ENCODE assay signal across 8 cellular contexts in genomic region chr17:21126645-21127507, GRCh38. TPM values are rescaled to one million over a fixed set of nuclear protein-coding genes. Genes with fewer than 3 reads are reported as not detected.
DNase-seq lines count a peak whose midpoint lies in the region; ATAC-seq and TF ChIP-seq lines count a peak whose summit lies in the region.

A gene with protein sequence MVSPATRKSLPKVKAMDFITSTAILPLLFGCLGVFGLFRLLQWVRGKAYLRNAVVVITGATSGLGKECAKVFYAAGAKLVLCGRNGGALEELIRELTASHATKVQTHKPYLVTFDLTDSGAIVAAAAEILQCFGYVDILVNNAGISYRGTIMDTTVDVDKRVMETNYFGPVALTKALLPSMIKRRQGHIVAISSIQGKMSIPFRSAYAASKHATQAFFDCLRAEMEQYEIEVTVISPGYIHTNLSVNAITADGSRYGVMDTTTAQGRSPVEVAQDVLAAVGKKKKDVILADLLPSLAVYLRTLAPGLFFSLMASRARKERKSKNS (plus strand): TSS chr17:21126964. CDS start chr17:21126972, 8 bp downstream.

- 0 to 1% (median 0%) methylated on average over 33 to 66 of the region's 66 CpGs for WGBS in spleen, 5 donors

- peaks cover 35% of the 10 kb centered on the region for H3K4me1 Mint-ChIP-seq in activated B cell treated with CpG ODN at 0.5 μM for 24 hours
- peaks cover 34% of the 10 kb centered on the region in 2 donors for H3K4me1 Mint-ChIP-seq in immature natural killer cell

- POLR2A ChIA-PET in AG04450 (lab: Yijun Ruan, JAX) (no interaction called here), activated B cell treated with CpG ODN at 0.5 μM for 24 hours (lab: Charles Lee) (interaction anchor here (0.6 to 2.2 kb wide), 4 partner anchors 7 to 84 kb away, joined by 3 to 13 read pairs (median 6); partner anchors contain the start of gene USP22)

- intact Hi-C loops in activated B cell treated with CpG ODN at 0.5 μM for 24 hours (cut with micrococcal nuclease) (loop anchor here (1.0 to 5.0 kb wide), 8 partner anchors 24 to 1150 kb away; partner anchors contain the start of genes AKAP10, NATD1, TMEM11 and USP22), spleen (cut with DNase I; ENCODE audit: low total_unique reads) (loop anchor here (10.0 kb wide), 1 partner anchor 158 kb away; the partner anchor contains the start of gene MAP2K3)

- H3K27me3 ChIP-seq in AG04450 (ENCODE audit: control insufficient read depth, insufficient read depth, low read length) (peaks cover 8% of the 10 kb centered on the region), spleen (replicated peaks in 1 of 7) (no peaks in the 10 kb centered on the region)

- ATAC-seq in GM18907 (IDR thresholded peaks at IDR 0.05; ENCODE audit: unreplicated experiment): peak; percentile 95
- ATAC-seq in HG03159 (IDR thresholded peaks at IDR 0.05; ENCODE audit: unreplicated experiment): peak; percentile 94
- ATAC-seq in activated B cell treated with CpG ODN at 0.5 μM for 24 hours (ENCODE audit: low read depth): peak; percentile 90

- peaks cover 10% of the 10 kb centered on the region for H3K36me3 Mint-ChIP-seq in activated B cell treated with CpG ODN at 0.5 μM for 24 hours (ENCODE audit: low read depth)
- H3K36me3 Mint-ChIP-seq in immature natural killer cell: no peaks in the 10 kb centered on the region

- peak; percentile 74 for DNase-seq in AG04450 (ENCODE audit: low read depth, low spot score)
- peak; percentile 89 for DNase-seq in NCI-H2227 treated with DMSO at 0.1 percent for 48 hours (lab: John Stamatoyannopoulos, UW)
- DNase-seq in activated B cell treated with CpG ODN at 0.5 μM for 24 hours: peak; percentile 95
- DNase-seq in caudate nucleus (lab: John Stamatoyannopoulos, UW): peak; percentile 69 to 97 (median 91)
- peak; percentile 95 to 96 (median 96) for DNase-seq in immature natural killer cell
- DNase-seq in spleen: peak; percentile 97

- peaks cover 20 to 76% (median 54%) of the 10 kb centered on the region in 6 donors for H3K4me1 ChIP-seq in spleen

- peak in 1 of 3 donors; percentile 5 for TF ChIP-seq POLR2A in spleen (IDR thresholded peaks at IDR 0.05)

- H3K27ac ChIP-seq in AG04450 (ENCODE audit: low read depth, low read length) (peak within 1 kb of the TSS; percentile 81), caudate nucleus (ENCODE audit: low read depth, low read length) (peak within 1 kb of the TSS; percentile 55), spleen (peak within 1 kb of the TSS; percentile 89 to 98 (median 96))

- H3K9me3 ChIP-seq in AG04450 (ENCODE audit: control insufficient read depth, insufficient read depth, low read length) (no peaks in the 10 kb centered on the region), spleen (no peaks in the 10 kb centered on the region)

- H3K36me3 ChIP-seq in spleen: no peaks in the 10 kb centered on the region

- H3K27me3 Mint-ChIP-seq in activated B cell treated with CpG ODN at 0.5 μM for 24 hours: peaks cover 3% of the 10 kb centered on the region
- peaks cover 5 to 16% (median 11%) of the 10 kb centered on the region in 3 donors for H3K27me3 Mint-ChIP-seq in immature natural killer cell (ENCODE audit: low read depth in 3 of 3)

- H3K9me3 Mint-ChIP-seq in activated B cell treated with CpG ODN at 0.5 μM for 24 hours (no peaks in the 10 kb centered on the region), immature natural killer cell (no peaks in the 10 kb centered on the region)

- H3K4me3 Mint-ChIP-seq in activated B cell treated with CpG ODN at 0.5 μM for 24 hours (peak within 1 kb of the TSS; percentile 94), immature natural killer cell (peak within 1 kb of the TSS; percentile 95 to 99 (median 97))

- CTCF ChIA-PET in AG04450 (lab: Charles Lee) (interaction anchor here (0.6 to 8.9 kb wide), 6 partner anchors 8 to 386 kb away, joined by 3 to 78 read pairs (median 12); no protein-coding TSS in a partner anchor), activated B cell treated with CpG ODN at 0.5 μM for 24 hours (lab: Charles Lee) (interaction anchor here (0.7 to 1.2 kb wide), 4 partner anchors 28 to 386 kb away, joined by 3 to 5 read pairs (median 4); no protein-coding TSS in a partner anchor)

- H3K27ac Mint-ChIP-seq in activated B cell treated with CpG ODN at 0.5 μM for 24 hours (peak within 1 kb of the TSS; percentile 91), immature natural killer cell (peak within 1 kb of the TSS; percentile 96 to 98 (median 97))

- TF ChIP-seq CTCF in AG04450 (IDR thresholded peaks at IDR 0.05; ENCODE audit: low read depth, low read length): no peak
- TF ChIP-seq CTCF in activated B cell treated with CpG ODN at 0.5 μM for 24 hours (IDR thresholded peaks at IDR 0.05): no peak
- TF ChIP-seq CTCF in spleen (IDR thresholded peaks at IDR 0.05 in 8 of 11, conservative IDR thresholded peaks at IDR 0.05 in 3 of 11): peak in 2 of 11 experiments; percentile 7 to 17

- peak within 1 kb of the TSS; percentile 99 for H3K4me3 ChIP-seq in AG04450 (ENCODE audit: low read depth, low read length)
- peak within 1 kb of the TSS; percentile 65 to 98 (median 80) for H3K4me3 ChIP-seq in spleen

RNA-seq across cellular contexts. Expression of the gene that starts here (rescaled TPM):
- polyA plus RNA-seq in AG04450 (2011; rRNA removed): 12.5 and 14.9 TPM in 2 replicates
- polyA minus RNA-seq in AG04450 (2011; rRNA and poly(A)+ RNA removed): 10.9 and 14.6 TPM in 2 replicates
- total RNA-seq in activated B cell treated with CpG ODN at 0.5 μM for 24 hours: 11.8 and 12.1 TPM in 2 replicates
- 10 to 100 TPM; 11.3 to 15.3 (median 12.9) TPM for polyA plus RNA-seq in immature natural killer cell
- total RNA-seq in spleen: 10 to 100 TPM; 13.3 to 31.3 (median 19.7) TPM
- 10 to 100 TPM; 13.6 to 18.4 (median 16.7) TPM for polyA plus RNA-seq in spleen

Comparison
In these comparisons a context has a peak if more than half of its experiments do, and no peak if none do; other contexts are left out.
1. Peak in every context shown above with its lines: DNase-seq, ATAC-seq, H3K4me3 ChIP-seq and H3K27ac ChIP-seq.